In the genomic region with DNA sequence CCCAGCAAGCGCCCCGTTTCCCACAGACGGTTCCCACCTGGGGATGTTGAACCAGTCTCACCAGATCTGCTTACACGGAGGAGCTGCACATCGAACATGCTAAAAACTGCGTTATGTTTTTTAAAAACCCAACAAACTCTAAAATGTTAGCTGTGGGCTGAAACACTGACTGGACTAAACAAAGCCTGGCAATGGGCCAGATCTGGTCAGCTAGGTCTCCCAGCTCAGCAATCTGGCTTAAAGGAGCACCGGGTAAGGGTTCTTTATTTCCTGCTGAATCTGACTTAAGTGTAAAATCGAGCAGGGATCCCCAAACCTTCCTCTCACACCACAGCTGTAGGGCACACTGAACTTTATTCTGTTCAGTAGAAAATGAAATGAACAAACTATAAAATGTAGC, we compare ENCODE assay signal across 17 cellular contexts.
DNase-seq lines count a peak whose midpoint lies in the region; ATAC-seq and TF ChIP-seq lines count a peak whose summit lies in the region.
"Had no signal": no experiment of that assay in that cellular context is flagged by ENCODE, and none has a peak within 500 bp of the region (broad histone marks: within the 10 kb centered on the region; RNA-seq: fewer than 3 reads in every experiment).

No MANE protein-coding gene starts in this region.

- H3K9me3 ChIP-seq in osteoblast (ENCODE audit: low read depth, low read length): no peaks in the 10 kb centered on the region
- H3K9me3 ChIP-seq: HAP-1, psoas muscle had no signal

- peak overlapping the region; percentile 71 for H3K27ac ChIP-seq in epithelial cell of prostate
- no peak overlapping the region for H3K27ac ChIP-seq in osteoblast (ENCODE audit: low read depth, low read length)
- H3K27ac ChIP-seq: psoas muscle had no signal

- H3K4me2 ChIP-seq in osteoblast (ENCODE audit: insufficient read depth, low read length): no peak overlapping the region

- no peak overlapping the region for H3K4me3 ChIP-seq in osteoblast (ENCODE audit: insufficient read depth, low read length)
- H3K4me3 ChIP-seq: GM12878, HAP-1, psoas muscle had no signal

- TF ChIP-seq CTCF in omental fat pad (IDR thresholded peaks at IDR 0.05) (no peak), osteoblast (IDR thresholded peaks at IDR 0.05; ENCODE audit: extremely low read depth, low read depth, low read length) (no peak)

- H3K27me3 ChIP-seq in osteoblast (ENCODE audit: insufficient read depth, low read length): no peaks in the 10 kb centered on the region

- H2AFZ ChIP-seq in osteoblast (ENCODE audit: low read length): no peak overlapping the region

- DNase-seq in HT-29 (ENCODE audit: low spot score): peak; percentile 51
- DNase-seq in NCI-H82 treated with DMSO at 0.1 percent for 48 hours (lab: John Stamatoyannopoulos, UW; ENCODE audit: unreplicated experiment): peak; percentile 5
- DNase-seq in epithelial cell of prostate (ENCODE audit: low read depth, low spot score): no peak
- peak; percentile 35 for DNase-seq in omental fat pad (ENCODE audit: low spot score)
- no peak for DNase-seq in osteoblast (ENCODE audit: insufficient read length, low spot score, missing footprints)
- DNase-seq in NCI-H1417 treated with DMSO at 0.1 percent for 48 hours (lab: John Stamatoyannopoulos, UW): no peak
- no peak for DNase-seq in 8988T
- DNase-seq in T-helper 9 cell: no peak
- DNase-seq: activated naive CD4-positive, alpha-beta T cell treated with anti-CD3 and anti-CD28 coated beads, Interleukin-2, amount 10 ng/mL, durations not matched to agents 7 days and 5 days; C1 segment of cervical spinal cord; naive B cell; NCI-H1048; NCI-H345; T-cell had no signal

- no peaks in the 10 kb centered on the region for H3K36me3 ChIP-seq in osteoblast (ENCODE audit: insufficient read depth, low read length)
- H3K36me3 ChIP-seq: HAP-1 had no signal

- H3K4me1 ChIP-seq in osteoblast (ENCODE audit: insufficient read depth, low read length): peaks cover 30% of the 10 kb centered on the region

- no peak for ATAC-seq in omental fat pad (ENCODE audit: low FRiP score)
- ATAC-seq: GM12878, T-cell had no signal

- no peaks in the 10 kb centered on the region for H3K79me2 ChIP-seq in osteoblast (ENCODE audit: insufficient read depth, low read length)

- no peaks in the 10 kb centered on the region for H4K20me1 ChIP-seq in osteoblast (ENCODE audit: insufficient read depth, low read length)

Comparison
In these comparisons a context has a peak if more than half of its experiments do, and no peak if none do; other contexts are left out.
1. DNase-seq: peak in HT-29 (single experiment), NCI-H82 treated with DMSO at 0.1 percent for 48 hours (single experiment) and omental fat pad (single experiment); none in epithelial cell of prostate (single experiment), osteoblast (single experiment), NCI-H1417 treated with DMSO at 0.1 percent for 48 hours (single experiment), 8988T (single experiment) and T-helper 9 cell (single experiment).